ENCODE assay signal across 1 cellular context in the genomic region with DNA sequence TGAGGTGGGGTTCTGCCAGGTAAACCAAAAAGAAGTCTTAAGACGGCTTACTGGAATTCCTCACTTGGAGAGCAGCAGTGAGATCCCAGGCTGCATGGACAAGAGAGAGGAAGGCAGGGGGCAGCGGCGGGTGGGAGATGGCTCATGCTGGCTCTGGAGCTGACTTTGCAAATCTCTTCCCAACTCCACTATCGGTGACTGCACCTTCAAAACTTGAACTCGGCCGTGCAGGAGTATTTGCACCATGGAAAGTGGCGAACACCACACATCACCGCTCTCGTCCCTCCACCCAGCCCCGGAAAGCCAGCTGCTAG.
TF ChIP-seq lines count a peak whose summit lies in the region.

No MANE protein-coding gene starts in this region.

TF ChIP-seq in H1, 55 proteins besides CTCF, POLR2A, EP300 and RAD21:
- TF ChIP-seq, protein P1, sequence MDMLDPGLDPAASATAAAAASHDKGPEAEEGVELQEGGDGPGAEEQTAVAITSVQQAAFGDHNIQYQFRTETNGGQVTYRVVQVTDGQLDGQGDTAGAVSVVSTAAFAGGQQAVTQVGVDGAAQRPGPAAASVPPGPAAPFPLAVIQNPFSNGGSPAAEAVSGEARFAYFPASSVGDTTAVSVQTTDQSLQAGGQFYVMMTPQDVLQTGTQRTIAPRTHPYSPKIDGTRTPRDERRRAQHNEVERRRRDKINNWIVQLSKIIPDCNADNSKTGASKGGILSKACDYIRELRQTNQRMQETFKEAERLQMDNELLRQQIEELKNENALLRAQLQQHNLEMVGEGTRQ (IDR thresholded peaks at IDR 0.05; ENCODE audit: low read length), result no peak
- TF ChIP-seq TAF1 (IDR thresholded peaks at IDR 0.05; ENCODE audit: low read depth, low read length), result no peak
